In the genomic region with DNA sequence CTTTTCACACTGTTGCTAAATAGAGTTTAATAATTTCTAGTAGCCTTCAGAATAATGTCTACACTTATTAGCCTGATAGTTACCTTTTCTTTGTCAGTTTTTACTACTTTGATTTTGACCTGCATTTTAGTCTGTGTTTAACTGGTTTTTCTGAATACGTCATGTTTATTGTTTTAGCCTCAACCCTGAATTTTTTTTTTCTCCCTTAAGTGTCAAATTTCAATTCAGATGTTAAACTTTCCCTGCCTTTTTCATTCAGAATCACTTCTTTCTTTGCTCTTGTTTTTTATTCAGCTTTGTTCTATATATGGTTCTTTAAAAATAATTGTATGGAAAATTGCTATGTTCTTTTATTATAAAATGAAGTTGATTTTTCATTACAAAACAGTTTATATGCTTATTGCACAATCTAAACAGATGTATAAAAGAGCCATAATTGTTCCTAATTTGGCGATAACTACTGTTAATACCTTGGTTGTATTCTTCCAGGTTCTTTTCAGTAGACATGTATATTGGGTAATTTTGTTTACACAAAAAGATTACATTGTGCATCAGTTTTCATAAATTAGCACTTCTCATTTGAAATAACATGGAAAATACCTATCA, we compare ENCODE assay signal across 18 cellular contexts.
"Had no signal": no experiment of that assay in that cellular context is flagged by ENCODE, and none has a peak within 500 bp of the region (broad histone marks: within the 10 kb centered on the region; RNA-seq: fewer than 3 reads in every experiment).

No MANE protein-coding gene starts in this region.

- DNase-seq: activated CD4-positive, alpha-beta T cell treated with anti-CD3 and anti-CD28 coated beads for 36 hours; activated CD8-positive, alpha-beta memory T cell treated with anti-CD3 and anti-CD28 coated beads, Interleukin-2, amount 50 U/mL, for 4 hours; activated CD8-positive, alpha-beta T cell treated with anti-CD3 and anti-CD28 coated beads for 36 hours; activated gamma-delta T cell treated with Interleukin-2 at 50 U/mL for 16 hours; activated naive CD8-positive, alpha-beta T cell treated with anti-CD3 and anti-CD28 coated beads for 36 hours; activated T-cell treated with anti-CD3 and anti-CD28 coated beads, Interleukin-2, amount 50 U/mL, for 72 hours; anterior cingulate cortex; esophagus squamous epithelium; foreskin melanocyte; heart left ventricle; kidney; pancreas; stimulated activated CD4-positive, alpha-beta T cell treated with anti-CD3 and anti-CD28 coated beads, Interleukin-15, amount 100 ng/mL, for 24 hours; stimulated activated CD4-positive, alpha-beta T cell treated with anti-CD3 and anti-CD28 coated beads, Interleukin-4, amount 100 ng/mL, for 4 hours; stomach had no signal

- H3K27ac ChIP-seq: esophagus squamous epithelium, heart left ventricle, pancreas, stomach, thoracic aorta, VCaP had no signal

- H3K4me3 ChIP-seq: esophagus squamous epithelium, heart left ventricle, pancreas, stomach, thoracic aorta had no signal

- H3K27me3 ChIP-seq: esophagus squamous epithelium, heart left ventricle, pancreas, stomach had no signal

- H3K27me3 Mint-ChIP-seq: activated CD4-positive, alpha-beta T cell treated with anti-CD3 and anti-CD28 coated beads for 36 hours; activated CD8-positive, alpha-beta T cell treated with anti-CD3 and anti-CD28 coated beads for 36 hours; activated naive CD8-positive, alpha-beta T cell treated with anti-CD3 and anti-CD28 coated beads for 36 hours had no signal

- H3K9me3 Mint-ChIP-seq: activated CD8-positive, alpha-beta T cell treated with anti-CD3 and anti-CD28 coated beads for 36 hours; activated naive CD8-positive, alpha-beta T cell treated with anti-CD3 and anti-CD28 coated beads for 36 hours; activated T-cell treated with anti-CD3 and anti-CD28 coated beads, Interleukin-2, amount 50 U/mL, for 72 hours; neural crest cell had no signal

- H3K36me3 ChIP-seq: esophagus squamous epithelium, heart left ventricle, pancreas, stomach, thoracic aorta had no signal

- H3K4me3 Mint-ChIP-seq: activated CD4-positive, alpha-beta T cell treated with anti-CD3 and anti-CD28 coated beads for 36 hours; activated CD8-positive, alpha-beta T cell treated with anti-CD3 and anti-CD28 coated beads for 36 hours; activated naive CD8-positive, alpha-beta T cell treated with anti-CD3 and anti-CD28 coated beads for 36 hours; activated T-cell treated with anti-CD3 and anti-CD28 coated beads, Interleukin-2, amount 50 U/mL, for 72 hours; neural crest cell had no signal

- H3K27ac Mint-ChIP-seq: activated CD4-positive, alpha-beta T cell treated with anti-CD3 and anti-CD28 coated beads for 36 hours; activated CD8-positive, alpha-beta T cell treated with anti-CD3 and anti-CD28 coated beads for 36 hours; activated naive CD8-positive, alpha-beta T cell treated with anti-CD3 and anti-CD28 coated beads for 36 hours; activated T-cell treated with anti-CD3 and anti-CD28 coated beads, Interleukin-2, amount 50 U/mL, for 72 hours had no signal

- ATAC-seq: activated CD4-positive, alpha-beta T cell treated with anti-CD3 and anti-CD28 coated beads for 36 hours; activated CD8-positive, alpha-beta T cell treated with anti-CD3 and anti-CD28 coated beads for 36 hours; activated T-cell treated with anti-CD3 and anti-CD28 coated beads, Interleukin-2, amount 50 U/mL, for 72 hours; heart left ventricle; pancreas had no signal

- H3K9me3 ChIP-seq: esophagus squamous epithelium, heart left ventricle, pancreas, stomach, thoracic aorta had no signal
